In the genomic region with DNA sequence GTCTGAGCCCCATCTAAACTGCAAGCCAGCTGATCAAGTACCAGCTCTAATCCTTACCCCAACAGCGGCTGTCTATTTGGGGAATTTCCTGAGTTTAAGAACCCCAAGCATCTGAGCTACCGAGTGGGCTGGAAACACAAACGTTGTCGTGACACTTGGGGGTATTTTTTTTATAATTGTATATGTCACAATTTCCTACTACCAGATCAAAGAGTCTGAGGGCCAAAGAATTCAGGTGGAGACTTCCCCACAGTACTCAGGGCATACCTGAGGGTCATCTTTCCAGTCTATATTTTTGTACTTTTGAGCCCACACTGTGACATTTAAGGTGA, we compare ENCODE assay signal across 19 cellular contexts. TPM values are rescaled to one million over a fixed set of nuclear protein-coding genes. Genes with fewer than 3 reads are reported as not detected.
DNase-seq lines count a peak whose midpoint lies in the region; ATAC-seq, FAIRE-seq and TF ChIP-seq lines count a peak whose summit lies in the region.
"Had no signal": no experiment of that assay in that cellular context is flagged by ENCODE, and none has a peak within 500 bp of the region (broad histone marks: within the 10 kb centered on the region; RNA-seq: fewer than 3 reads in every experiment).

No MANE protein-coding gene starts in this region.

- no peak for DNase-seq in activated naive CD4-positive, alpha-beta T cell treated with anti-CD3 and anti-CD28 coated beads for 36 hours
- no peak for DNase-seq in activated naive CD4-positive, alpha-beta T cell treated with anti-CD3 and anti-CD28 coated beads, Interleukin-2, amount 50 U/mL, for 16 hours
- no peak for DNase-seq in IMR-90
- DNase-seq in activated T-helper 2 cell treated with anti-CD3 and anti-CD28 coated beads, Interferon-gamma antibody, Interleukin-2, Interleukin-4, amounts not matched to agents 10 μg/mL and 5 μg/mL and 100 μg/mL, durations not matched to agents 14 hours and 24 hours and 36 hours (ENCODE audit: low spot score), result no peak
- DNase-seq in stimulated activated naive CD8-positive, alpha-beta T cell treated with anti-CD3 and anti-CD28 coated beads, Interleukin-15, Interleukin-2, amounts not matched to agents 100 U/mL and 50 U/mL, for 24 hours, result peak; percentile 35
- no peak for DNase-seq in NCI-H345 (lab: John Stamatoyannopoulos, UW)
- DNase-seq in GM19239 (ENCODE audit: insufficient read length, low spot score), result no peak
- DNase-seq: KG1; NCI-H1048; NCI-H2081; NCI-H446 treated with DMSO at 0.1 percent for 48 hours; occipital lobe; retina; stimulated activated CD8-positive, alpha-beta memory T cell treated with anti-CD3 and anti-CD28 coated beads, Interleukin-4, amount 100 ng/mL, for 48 hours; T-helper 17 cell; testis had no signal

- no peak for FAIRE-seq in GM19239 (lab: Jason Lieb, UNC)

- no peak for TF ChIP-seq RAD21 in IMR-90 (IDR thresholded peaks at IDR 0.05; ENCODE audit: low read length)

- H3K18ac ChIP-seq in IMR-90 (ENCODE audit: low read depth, low read length), result peak overlapping the region; percentile 37; the same call in 1 of the 2 replicates

- no peak for TF ChIP-seq POLR2A in IMR-90 (IDR thresholded peaks at IDR 0.05; ENCODE audit: low read depth, low read length)

- H4K8ac ChIP-seq in IMR-90 (ENCODE audit: low read depth in 2 of 2, low read length in 2 of 2), result peak overlapping the region in 1 of 2 experiments; percentile 13; a peak in 2 of 4 replicates

- H3K9me3 ChIP-seq in IMR-90 (ENCODE audit: control insufficient read depth, insufficient read depth, low read length), result no peaks in the 10 kb centered on the region
- H3K9me3 ChIP-seq: testis had no signal

- no peak overlapping the region; the same call in 1 of the 2 replicates for H2BK20ac ChIP-seq in IMR-90 (ENCODE audit: low read depth, low read length)

- POLR2A ChIA-PET in IMR-90 (lab: Charles Lee; ENCODE audit: unreplicated experiment), result no interaction called here

- peak overlapping the region; percentile 6; the same call in 1 of the 3 replicates for H2BK15ac ChIP-seq in IMR-90 (ENCODE audit: low read depth, low read length)

- no peaks in the 10 kb centered on the region for H3K27me3 Mint-ChIP-seq in activated naive CD4-positive, alpha-beta T cell treated with anti-CD3 and anti-CD28 coated beads for 36 hours (ENCODE audit: low read depth)
- no peaks in the 10 kb centered on the region for H3K27me3 Mint-ChIP-seq in activated T-helper 2 cell treated with anti-CD3 and anti-CD28 coated beads, Interferon-gamma antibody, Interleukin-2, Interleukin-4, amounts not matched to agents 10 μg/mL and 5 μg/mL and 100 μg/mL, durations not matched to agents 14 hours and 24 hours and 36 hours (ENCODE audit: low read depth)
- H3K27me3 Mint-ChIP-seq: T-helper 17 cell had no signal

- no peaks in the 10 kb centered on the region for H3K9me3 Mint-ChIP-seq in activated naive CD4-positive, alpha-beta T cell treated with anti-CD3 and anti-CD28 coated beads for 36 hours
- no peaks in the 10 kb centered on the region for H3K9me3 Mint-ChIP-seq in activated T-helper 2 cell treated with anti-CD3 and anti-CD28 coated beads, Interferon-gamma antibody, Interleukin-2, Interleukin-4, amounts not matched to agents 10 μg/mL and 5 μg/mL and 100 μg/mL, durations not matched to agents 14 hours and 24 hours and 36 hours

- no peak overlapping the region for H4K91ac ChIP-seq in IMR-90 (ENCODE audit: insufficient read depth, low read depth, low read length)

- 0 out of 2 replicates have a peak overlapping the region, but pooled peaks have one; percentile 6 for H3K4ac ChIP-seq in IMR-90 (ENCODE audit: low read depth, low read length)

- peak overlapping the region; percentile 7; the same call in 1 of the 2 replicates for H2BK120ac ChIP-seq in IMR-90 (ENCODE audit: low read depth, low read length)

- no TSS peak for BruUV-seq in IMR-90 (replicated peaks; lab: Mats Ljungman, UMichigan)

- H3K36me3 Mint-ChIP-seq in activated naive CD4-positive, alpha-beta T cell treated with anti-CD3 and anti-CD28 coated beads for 36 hours (ENCODE audit: low read depth), result peaks cover under 1% of the 10 kb centered on the region
- peaks cover 11% of the 10 kb centered on the region for H3K36me3 Mint-ChIP-seq in activated T-helper 2 cell treated with anti-CD3 and anti-CD28 coated beads, Interferon-gamma antibody, Interleukin-2, Interleukin-4, amounts not matched to agents 10 μg/mL and 5 μg/mL and 100 μg/mL, durations not matched to agents 14 hours and 24 hours and 36 hours (ENCODE audit: low read depth)

- no peak overlapping the region for H4K5ac ChIP-seq in IMR-90 (ENCODE audit: low read depth, low read length)

- in situ Hi-C loops in IMR-90 (cut with MboI; ENCODE audit: low sequenced_read_pairs), result no loop called here

- no peak overlapping the region for H2AFZ ChIP-seq in IMR-90 (replicated peaks; ENCODE audit: low read length, poor library complexity)
- H2AFZ ChIP-seq: hepatocyte had no signal

- H3K79me1 ChIP-seq in IMR-90 (ENCODE audit: low read depth in 1 of 2, low read length in 2 of 2), result no peaks in the 10 kb centered on the region

- H3K4me1 ChIP-seq in IMR-90 (ENCODE audit: control insufficient read depth, insufficient read depth, low read length), result peaks cover 14% of the 10 kb centered on the region
- H3K4me1 ChIP-seq: testis had no signal

- no peak overlapping the region for H3K27ac ChIP-seq in IMR-90 (ENCODE audit: insufficient read depth, low read length)
- H3K27ac ChIP-seq: foreskin keratinocyte, hepatocyte, testis had no signal

- H3K36me3 ChIP-seq in IMR-90 (ENCODE audit: control insufficient read depth, insufficient read depth, low read length), result no peaks in the 10 kb centered on the region

- CTCF ChIA-PET in activated naive CD4-positive, alpha-beta T cell treated with anti-CD3 and anti-CD28 coated beads for 36 hours (lab: Charles Lee), result interaction anchor here (0.7 to 5.9 kb wide), 4 partner anchors 25 to 505 kb away, joined by 3 to 74 read pairs (median 4); no protein-coding TSS in a partner anchor
- CTCF ChIA-PET in IMR-90 (lab: Yijun Ruan, JAX), result interaction anchor here (1.6 to 2.7 kb wide), 2 partner anchors 12 to 26 kb away, joined by 4 to 9 read pairs; no protein-coding TSS in a partner anchor

- no peak overlapping the region for H2BK5ac ChIP-seq in IMR-90 (ENCODE audit: low read depth, low read length, poor library complexity, severe bottlenecking)

- no peak overlapping the region for H3K4me3 Mint-ChIP-seq in activated naive CD4-positive, alpha-beta T cell treated with anti-CD3 and anti-CD28 coated beads for 36 hours
- peak overlapping the region; percentile 30 for H3K4me3 Mint-ChIP-seq in activated T-helper 2 cell treated with anti-CD3 and anti-CD28 coated beads, Interferon-gamma antibody, Interleukin-2, Interleukin-4, amounts not matched to agents 10 μg/mL and 5 μg/mL and 100 μg/mL, durations not matched to agents 14 hours and 24 hours and 36 hours (ENCODE audit: low read depth)
- H3K4me3 Mint-ChIP-seq: T-helper 17 cell, WTC11 had no signal

- H3K9me1 ChIP-seq in IMR-90 (ENCODE audit: insufficient read depth, low read length), result peaks cover 3% of the 10 kb centered on the region; the same call in 1 of the 2 replicates

- H3K4me3 ChIP-seq in IMR-90 (ENCODE audit: insufficient read depth, low read depth, low read length), result no peak overlapping the region
- H3K4me3 ChIP-seq: hepatocyte, testis had no signal

- peaks cover 51% of the 10 kb centered on the region for H3K4me1 Mint-ChIP-seq in activated naive CD4-positive, alpha-beta T cell treated with anti-CD3 and anti-CD28 coated beads for 36 hours (ENCODE audit: low read depth)
- peaks cover 53% of the 10 kb centered on the region for H3K4me1 Mint-ChIP-seq in activated T-helper 2 cell treated with anti-CD3 and anti-CD28 coated beads, Interferon-gamma antibody, Interleukin-2, Interleukin-4, amounts not matched to agents 10 μg/mL and 5 μg/mL and 100 μg/mL, durations not matched to agents 14 hours and 24 hours and 36 hours (ENCODE audit: low read depth)

- no peaks in the 10 kb centered on the region for H4K20me1 ChIP-seq in IMR-90 (ENCODE audit: insufficient read depth, low read length)

- no peak for ATAC-seq in IMR-90 (ENCODE audit: low read depth)
- ATAC-seq in stimulated activated naive CD8-positive, alpha-beta T cell treated with anti-CD3 and anti-CD28 coated beads, Interleukin-15, Interleukin-2, amounts not matched to agents 100 U/mL and 50 U/mL, for 24 hours, result peak; percentile 24
- ATAC-seq: T-helper 17 cell, WTC11 had no signal

- intact Hi-C loops in activated naive CD4-positive, alpha-beta T cell treated with anti-CD3 and anti-CD28 coated beads for 36 hours (cut with micrococcal nuclease), result no loop called here
- intact Hi-C loops in IMR-90 (cut with micrococcal nuclease), result no loop called here
- intact Hi-C loops in activated T-helper 2 cell treated with anti-CD3 and anti-CD28 coated beads, Interferon-gamma antibody, Interleukin-2, Interleukin-4, amounts not matched to agents 10 μg/mL and 5 μg/mL and 100 μg/mL, durations not matched to agents 14 hours and 24 hours and 36 hours (cut with micrococcal nuclease), result no loop called here

- no peak overlapping the region for H3K23ac ChIP-seq in IMR-90 (ENCODE audit: low read depth, low read length)

- 0 out of 2 replicates have a peak overlapping the region, but pooled peaks have one; percentile 42 for H2AK5ac ChIP-seq in IMR-90 (ENCODE audit: low read depth, low read length)

- WGBS in IMR-90 (ENCODE audit: extremely low coverage in 2 of 2, insufficient read length in 1 of 2), 2 experiments, result no CpG with 5 or more reads among the region's 4 CpGs

- no peak overlapping the region for H3K56ac ChIP-seq in IMR-90 (ENCODE audit: extremely low read depth, insufficient read depth, low read length)

- dilution Hi-C loops in IMR-90 (cut with HindIII; ENCODE audit: low sequenced_read_pairs, unreplicated experiment), result no loop called here

- H3K14ac ChIP-seq in IMR-90 (replicated peaks; ENCODE audit: low read depth, low read length), result no peak overlapping the region

- TF ChIP-seq CTCF in IMR-90 (conservative IDR thresholded peaks at IDR 0.05; ENCODE audit: low read depth, low read length), result no peak

- no peak overlapping the region for H3K9ac ChIP-seq in IMR-90 (ENCODE audit: low read depth, low read length)

- no peak overlapping the region for H3K4me2 ChIP-seq in IMR-90 (ENCODE audit: low read depth, low read length)
- H3K4me2 ChIP-seq: hepatocyte had no signal

- no peaks in the 10 kb centered on the region for H3K27me3 ChIP-seq in IMR-90 (ENCODE audit: control insufficient read depth, insufficient read depth, low read length)
- H3K27me3 ChIP-seq: foreskin keratinocyte, hepatocyte, testis had no signal

- H3K27ac Mint-ChIP-seq in activated naive CD4-positive, alpha-beta T cell treated with anti-CD3 and anti-CD28 coated beads for 36 hours, result peak overlapping the region; percentile 69
- peak overlapping the region; percentile 59 for H3K27ac Mint-ChIP-seq in activated T-helper 2 cell treated with anti-CD3 and anti-CD28 coated beads, Interferon-gamma antibody, Interleukin-2, Interleukin-4, amounts not matched to agents 10 μg/mL and 5 μg/mL and 100 μg/mL, durations not matched to agents 14 hours and 24 hours and 36 hours
- H3K27ac Mint-ChIP-seq: T-helper 17 cell, WTC11 had no signal

- no peak overlapping the region for H2AK9ac ChIP-seq in IMR-90 (replicated peaks; ENCODE audit: low read depth, low read length, poor library complexity)

RNA-seq across cellular contexts. Expression of gene PTTG1, which starts 42.8 kb away (rescaled TPM):
- 100 to 1,000 TPM; 254 to 270 TPM for total RNA-seq in activated naive CD4-positive, alpha-beta T cell treated with anti-CD3 and anti-CD28 coated beads for 36 hours
- 95.0 and 98.6 TPM in 2 replicates for total RNA-seq in IMR-90 (2012; rRNA removed)
- 118 and 229 TPM in 2 replicates for polyA plus RNA-seq in IMR-90 (2012; rRNA removed)
- 24.1 and 130 TPM in 2 replicates for polyA plus RNA-seq in IMR-90 (2012; cell fraction: cytosol; rRNA removed)
- polyA plus RNA-seq in IMR-90 (2012; cell fraction: nucleus; rRNA removed; ENCODE audit: low replicate concordance), result 6.4 and 52.4 TPM in 2 replicates
- total RNA-seq in activated T-helper 2 cell treated with anti-CD3 and anti-CD28 coated beads, Interferon-gamma antibody, Interleukin-2, Interleukin-4, amounts not matched to agents 10 μg/mL and 5 μg/mL and 100 μg/mL, durations not matched to agents 14 hours and 24 hours and 36 hours, result 142 and 146 TPM in 2 replicates

RNA-seq across cellular contexts. Expression of gene SLU7, which starts 45.6 kb away (rescaled TPM):
- total RNA-seq in activated naive CD4-positive, alpha-beta T cell treated with anti-CD3 and anti-CD28 coated beads for 36 hours, result 10 to 100 TPM; 33.2 to 34.3 TPM
- 34.2 and 49.7 TPM in 2 replicates for total RNA-seq in IMR-90 (2012; rRNA removed)
- polyA plus RNA-seq in IMR-90 (2012; rRNA removed), result 12.6 and 15.9 TPM in 2 replicates
- polyA plus RNA-seq in IMR-90 (2012; cell fraction: cytosol; rRNA removed), result 3.2 TPM in 2 replicates
- 1.8 and 20.1 TPM in 2 replicates for polyA plus RNA-seq in IMR-90 (2012; cell fraction: nucleus; rRNA removed; ENCODE audit: low replicate concordance)
- 41.3 and 44.3 TPM in 2 replicates for total RNA-seq in activated T-helper 2 cell treated with anti-CD3 and anti-CD28 coated beads, Interferon-gamma antibody, Interleukin-2, Interleukin-4, amounts not matched to agents 10 μg/mL and 5 μg/mL and 100 μg/mL, durations not matched to agents 14 hours and 24 hours and 36 hours
